Comparison of ENCODE assay signal across 20 cellular contexts in the genomic region with DNA sequence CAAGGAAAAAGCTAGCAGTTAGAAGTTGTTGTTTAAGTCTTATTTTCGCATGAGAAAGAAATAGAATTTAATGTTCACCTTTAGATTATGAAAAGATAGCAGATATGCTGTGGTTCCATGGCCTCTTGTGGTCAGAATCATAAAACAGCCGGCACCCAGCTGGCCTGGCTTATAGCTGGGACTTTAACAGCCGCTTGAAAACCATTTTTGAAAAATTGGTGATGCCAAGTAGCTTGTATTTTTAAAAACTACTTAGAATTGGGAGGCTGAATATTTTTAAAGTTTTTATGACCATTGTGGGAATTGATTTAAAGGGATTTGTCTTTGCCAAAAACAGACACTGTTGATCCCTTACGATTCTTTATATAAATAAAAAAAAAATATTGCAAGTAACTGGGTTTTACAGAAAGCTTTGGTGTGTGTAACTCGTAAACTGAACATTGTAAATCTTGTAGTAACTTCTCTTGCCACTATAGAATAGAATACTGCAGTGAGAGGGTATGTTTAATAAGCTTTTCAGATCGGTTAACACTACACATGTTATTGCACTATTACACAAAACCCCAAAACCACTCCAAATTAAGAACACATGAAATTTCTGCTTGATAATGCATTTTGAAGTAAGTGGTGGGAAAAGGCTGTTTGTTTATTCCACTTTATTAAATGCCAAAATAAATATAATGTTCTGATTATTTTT. TPM values are rescaled to one million over a fixed set of nuclear protein-coding genes. Genes with fewer than 3 reads are reported as not detected.
DNase-seq lines count a peak whose midpoint lies in the region; FAIRE-seq and TF ChIP-seq lines count a peak whose summit lies in the region.
"Had no signal": no experiment of that assay in that cellular context is flagged by ENCODE, and none has a peak within 500 bp of the region (broad histone marks: within the 10 kb centered on the region; RNA-seq: fewer than 3 reads in every experiment).

No MANE protein-coding gene starts in this region.

- no peak for FAIRE-seq in GM19239 (lab: Jason Lieb, UNC)
- FAIRE-seq: GM12878, RCC 7860 had no signal

- no peak overlapping the region for H2BK15ac ChIP-seq in mesenchymal stem cell (ENCODE audit: low read depth, poor library complexity, severe bottlenecking)

- H3K79me1 ChIP-seq in mesenchymal stem cell (replicated peaks; ENCODE audit: low read length, poor library complexity, severe bottlenecking) = peaks cover 8% of the 10 kb centered on the region
- H3K79me1 ChIP-seq in trophoblast cell (ENCODE audit: low read length) = no peaks in the 10 kb centered on the region

- TF ChIP-seq POLR2A in uterus (IDR thresholded peaks at IDR 0.05) = no peak

- H2BK12ac ChIP-seq in mesenchymal stem cell (ENCODE audit: low read length in 2 of 2) (no peak overlapping the region), trophoblast cell (ENCODE audit: low read length) (no peak overlapping the region)

- no peak overlapping the region for H3K18ac ChIP-seq in mesenchymal stem cell (ENCODE audit: low read depth in 1 of 2, low read length in 2 of 2)
- H3K18ac ChIP-seq in trophoblast cell (ENCODE audit: low read length) = no peak overlapping the region

- H3K4ac ChIP-seq in mesenchymal stem cell (ENCODE audit: low read depth in 1 of 2, low read length in 2 of 2) (no peak overlapping the region), trophoblast cell (ENCODE audit: low read depth, low read length) (no peak overlapping the region)

- H2BK120ac ChIP-seq in mesenchymal stem cell (ENCODE audit: low read depth, low read length) = no peak overlapping the region
- H2BK120ac ChIP-seq in trophoblast cell (ENCODE audit: insufficient read depth, low read length, poor library complexity) = no peak overlapping the region

- H3K4me1 ChIP-seq in adipocyte (ENCODE audit: control insufficient read depth, insufficient read depth, low read length) (peaks cover 50% of the 10 kb centered on the region), mesenchymal stem cell (ENCODE audit: control insufficient read depth, insufficient read depth, low read depth, low read length) (peaks cover 2% of the 10 kb centered on the region), uterus (peaks cover 0 to 20% of the 10 kb centered on the region in 2 donors), trophoblast cell (ENCODE audit: control insufficient read depth in 1 of 2, insufficient read depth in 2 of 2, low read length in 2 of 2) (no peaks in the 10 kb centered on the region)

- H4K91ac ChIP-seq in mesenchymal stem cell (ENCODE audit: low read length) (no peak overlapping the region), trophoblast cell (ENCODE audit: low read depth, low read length) (no peak overlapping the region)

- intact Hi-C loops in uterus (cut with DNase I; ENCODE audit: low total_unique reads) = no loop called here

- whole genome bisulfite sequencing in mesenchymal stem cell = 87% methylated on average over 3 of the region's 6 CpGs
- WGBS in trophoblast cell (ENCODE audit: extremely low coverage, insufficient coverage, insufficient read length) = no CpG with 5 or more reads among the region's 6 CpGs

- H4K8ac ChIP-seq in mesenchymal stem cell (ENCODE audit: low read length) (no peak overlapping the region), trophoblast cell (ENCODE audit: low read depth, low read length) (no peak overlapping the region)

- H3K14ac ChIP-seq in mesenchymal stem cell (ENCODE audit: low read length in 2 of 2) (no peak overlapping the region), trophoblast cell (ENCODE audit: low read length) (no peak overlapping the region)

- no peaks in the 10 kb centered on the region for H3K79me2 ChIP-seq in trophoblast cell (ENCODE audit: control insufficient read depth, insufficient read depth, low read length, poor library complexity)

- H2AK5ac ChIP-seq in mesenchymal stem cell (ENCODE audit: low read length, severe bottlenecking) (no peak overlapping the region), trophoblast cell (ENCODE audit: low read length) (no peak overlapping the region)

- H3K9me3 ChIP-seq in adipocyte (ENCODE audit: control insufficient read depth, low read length) (no peaks in the 10 kb centered on the region), mesenchymal stem cell (ENCODE audit: control insufficient read depth, low read length) (no peaks in the 10 kb centered on the region), uterus (no peaks in the 10 kb centered on the region), trophoblast cell (ENCODE audit: insufficient read depth, low read depth, low read length) (no peaks in the 10 kb centered on the region)
- H3K9me3 ChIP-seq: ascending aorta, upper lobe of left lung had no signal

- DNase-seq in GM03348 (ENCODE audit: low spot score) = peak; percentile 11
- no peak for DNase-seq in adipocyte (ENCODE audit: low read depth)
- no peak for DNase-seq in mesenchymal stem cell
- no peak for DNase-seq in uterus
- no peak for DNase-seq in trophoblast cell
- DNase-seq in GM19239 (ENCODE audit: insufficient read length, low spot score) = no peak
- no peak for DNase-seq in NCI-H187 (lab: John Stamatoyannopoulos, UW)
- DNase-seq: activated CD4-positive, alpha-beta T cell treated with anti-CD3 and anti-CD28 coated beads, Interleukin-2, amount 10 ng/mL, durations not matched to agents 7 days and 5 days; activated CD8-positive, alpha-beta memory T cell treated with anti-CD3 and anti-CD28 coated beads, Interleukin-2, amount 10 ng/mL, durations not matched to agents 7 days and 5 days; CD8-positive, alpha-beta T cell; DMS153; NCI-H1092; NCI-H446 treated with DMSO at 0.1 percent for 48 hours; nucleus accumbens; stimulated activated naive CD8-positive, alpha-beta T cell treated with anti-CD3 and anti-CD28 coated beads, Interleukin-15, amount 100 ng/mL, for 72 hours; T-helper 17 cell; upper lobe of left lung had no signal

- H3K4me2 ChIP-seq in mesenchymal stem cell (ENCODE audit: low read length, poor library complexity, severe bottlenecking) (no peak overlapping the region), trophoblast cell (ENCODE audit: low read length) (no peak overlapping the region)

- H3K36me3 ChIP-seq in adipocyte (ENCODE audit: control insufficient read depth, insufficient read depth, low read length, severe bottlenecking) (peaks cover 53% of the 10 kb centered on the region), mesenchymal stem cell (ENCODE audit: control insufficient read depth in 1 of 2, insufficient read depth in 2 of 2, low read depth in 1 of 2, low read length in 2 of 2) (peaks cover 0 to 40% of the 10 kb centered on the region in 2 experiments), uterus (no peaks in the 10 kb centered on the region), trophoblast cell (ENCODE audit: control insufficient read depth in 1 of 2, insufficient read depth in 2 of 2, low read length in 2 of 2) (no peaks in the 10 kb centered on the region)

- TF ChIP-seq CTCF in uterus (IDR thresholded peaks at IDR 0.05) = no peak

- H3K9ac ChIP-seq in adipocyte (ENCODE audit: low read length) (peak overlapping the region; percentile 70), mesenchymal stem cell (ENCODE audit: low read length) (peak overlapping the region; percentile 75), trophoblast cell (ENCODE audit: low read length) (no peak overlapping the region)

- H2AFZ ChIP-seq in mesenchymal stem cell (ENCODE audit: low read depth, low read length) = no peak overlapping the region
- H2AFZ ChIP-seq in trophoblast cell (ENCODE audit: insufficient read depth, low read length, poor library complexity) = no peak overlapping the region

- H3K27ac ChIP-seq in mesenchymal stem cell (ENCODE audit: low read length, poor library complexity, severe bottlenecking) = no peak overlapping the region
- H3K27ac ChIP-seq in uterus = peak overlapping the region; percentile 43 to 44
- no peak overlapping the region for H3K27ac ChIP-seq in trophoblast cell (ENCODE audit: low read depth, low read length)
- H3K27ac ChIP-seq: ascending aorta had no signal

- H4K12ac ChIP-seq in trophoblast cell (ENCODE audit: low read depth, low read length) = no peak overlapping the region

- H2BK5ac ChIP-seq in mesenchymal stem cell (ENCODE audit: low read depth, low read length, poor library complexity, severe bottlenecking) = no peak overlapping the region
- no peak overlapping the region for H2BK5ac ChIP-seq in trophoblast cell (ENCODE audit: low read depth, low read length, poor library complexity)

- no peak overlapping the region for H3K23ac ChIP-seq in mesenchymal stem cell (ENCODE audit: low read length in 2 of 2)
- no peak overlapping the region for H3K23ac ChIP-seq in trophoblast cell (ENCODE audit: low read length)

- H3K4me3 ChIP-seq in adipocyte (ENCODE audit: low read length) (peak overlapping the region; percentile 56), mesenchymal stem cell (ENCODE audit: insufficient read depth in 1 of 2, low read depth in 1 of 2, low read length in 2 of 2) (peak overlapping the region in 1 of 2 experiments; percentile 54), uterus (no peak overlapping the region), trophoblast cell (ENCODE audit: low read depth, low read length) (no peak overlapping the region)
- H3K4me3 ChIP-seq: ascending aorta, GM12878, upper lobe of left lung had no signal

- H3K27me3 ChIP-seq in adipocyte (replicated peaks; ENCODE audit: control insufficient read depth, insufficient read depth, low read length) (no peaks in the 10 kb centered on the region), mesenchymal stem cell (ENCODE audit: control insufficient read depth in 1 of 2, insufficient read depth in 1 of 2, low read length in 2 of 2) (no peaks in the 10 kb centered on the region), uterus (no peaks in the 10 kb centered on the region), trophoblast cell (ENCODE audit: insufficient read depth, low read length) (no peaks in the 10 kb centered on the region)
- H3K27me3 ChIP-seq: ascending aorta, upper lobe of left lung had no signal

RNA-seq across cellular contexts. Expression of gene ARRDC4, which starts 6.6 kb away (rescaled TPM):
- polyA plus RNA-seq in mesenchymal stem cell (2013, experiment 1 of 2) = 11.2 TPM
- polyA plus RNA-seq in mesenchymal stem cell (2013, experiment 2 of 2) = 11.7 TPM
- total RNA-seq in uterus = 10 to 100 TPM; 10.2 to 45.1 (median 25.0) TPM
- polyA plus RNA-seq in trophoblast cell (2013) = 0.72 and 0.94 TPM in 2 replicates

Comparison
In these comparisons a context has a peak if more than half of its experiments do, and no peak if none do; other contexts are left out.
1. H3K27ac ChIP-seq: peak in uterus (2 of 2); none in mesenchymal stem cell (single experiment) and trophoblast cell (single experiment).